ENCODE assay signal across 8 cellular contexts in the genomic region with DNA sequence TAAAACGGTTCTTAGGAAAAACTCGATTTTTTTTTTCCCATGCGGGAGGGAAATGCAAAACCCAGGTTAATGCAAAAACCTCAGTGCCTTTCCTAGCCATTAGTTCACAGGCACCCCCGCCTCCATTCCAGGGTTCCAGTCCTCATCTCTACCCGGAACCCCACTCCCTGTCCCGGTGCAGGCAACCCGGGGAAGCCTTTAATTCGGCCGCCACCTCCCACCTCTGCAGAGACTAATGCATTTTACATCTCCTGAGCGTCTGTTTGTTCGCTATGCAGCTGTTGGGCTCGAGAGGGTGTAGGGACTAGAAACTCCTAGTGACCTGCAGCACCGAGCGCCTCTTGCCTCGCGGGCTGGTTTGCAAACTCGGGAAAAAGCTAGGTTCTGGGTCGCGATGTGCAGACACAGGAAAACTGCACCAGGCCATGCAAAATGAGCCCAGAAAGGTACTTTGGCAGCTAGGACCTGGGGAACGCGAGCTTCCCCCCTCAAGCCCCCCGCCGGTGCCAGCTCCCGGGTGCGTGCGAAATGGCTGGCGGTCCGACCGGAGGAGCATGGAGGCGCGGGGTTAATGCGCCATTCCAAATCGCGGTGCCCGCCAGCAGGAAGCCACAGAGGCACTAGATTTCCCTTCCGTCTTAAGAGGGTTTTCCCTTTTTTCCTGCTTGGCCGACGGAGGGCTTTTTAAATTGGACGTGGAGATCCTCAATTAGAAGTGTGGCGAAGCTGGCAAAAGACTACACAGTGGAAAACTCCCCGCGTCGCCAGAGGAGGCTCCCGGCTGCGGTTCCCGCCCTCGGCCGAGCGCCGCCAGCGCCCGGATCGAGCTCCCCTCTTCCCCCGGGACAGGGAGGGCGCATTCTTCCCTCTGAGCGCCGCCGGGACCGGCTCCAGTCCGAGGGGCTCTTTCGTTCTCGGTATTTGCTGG. TPM values are rescaled to one million over a fixed set of nuclear protein-coding genes. Genes with fewer than 3 reads are reported as not detected.
A peak's percentile ranks its signal among the peaks of the same experiment; 100 is the strongest.
DNase-seq lines count a peak whose midpoint lies in the region; ATAC-seq and TF ChIP-seq lines count a peak whose summit lies in the region.

No MANE protein-coding gene starts in this region.

- peaks cover 9% of the 10 kb centered on the region for H3K4me1 ChIP-seq in RWPE2 (ENCODE audit: insufficient read depth, poor library complexity, severe bottlenecking)
- no peaks in the 10 kb centered on the region for H3K4me1 ChIP-seq in parathyroid adenoma

- peak overlapping the region; percentile 55 for H3K4me2 ChIP-seq in parathyroid adenoma (ENCODE audit: low read length)

- no peak overlapping the region for H3K27ac ChIP-seq in RWPE2 (ENCODE audit: poor library complexity, severe bottlenecking)
- H3K27ac ChIP-seq in parathyroid adenoma, result no peak overlapping the region

- no peak for TF ChIP-seq CTCF in RWPE2 (IDR thresholded peaks at IDR 0.05; ENCODE audit: poor library complexity, severe bottlenecking)
- peak; percentile 7 for TF ChIP-seq CTCF in fibroblast of the aortic adventitia (IDR thresholded peaks at IDR 0.05; ENCODE audit: insufficient read depth, low read length)
- no peak for TF ChIP-seq CTCF in parathyroid adenoma (IDR thresholded peaks at IDR 0.05)

- H3K79me2 ChIP-seq in parathyroid adenoma, result no peaks in the 10 kb centered on the region

- peak overlapping the region; percentile 27 for H3K4me3 ChIP-seq in RWPE2 (ENCODE audit: severe bottlenecking)
- H3K4me3 ChIP-seq in fibroblast of the aortic adventitia (ENCODE audit: low read depth, low read length), result peak overlapping the region; percentile 62
- peak overlapping the region; percentile 20 for H3K4me3 ChIP-seq in parathyroid adenoma (ENCODE audit: low read depth, low read length)

- H3K36me3 ChIP-seq in RWPE2 (ENCODE audit: low read depth) (no peaks in the 10 kb centered on the region), parathyroid adenoma (ENCODE audit: control insufficient read depth, insufficient read depth, low read length) (no peaks in the 10 kb centered on the region)

- DNase-seq in EH (ENCODE audit: low read depth) (peak; percentile 60), RWPE2 (ENCODE audit: low spot score) (no peak), fibroblast of the aortic adventitia (ENCODE audit: low read depth) (peak; percentile 48), cortex of kidney (lab: John Stamatoyannopoulos, UW) (no peak), NCI-H1092 (lab: John Stamatoyannopoulos, UW) (no peak)

- H3K9ac ChIP-seq in parathyroid adenoma, result no peak overlapping the region

- ATAC-seq in RWPE2 (ENCODE audit: low read depth), result peak; percentile 25; the same call in 2 of the 3 replicates
- ATAC-seq in HG03460 (IDR thresholded peaks at IDR 0.05; ENCODE audit: unreplicated experiment), result no peak
- no peak for ATAC-seq in esophagus mucosa

- H3K9me3 ChIP-seq in RWPE2 (ENCODE audit: severe bottlenecking) (no peaks in the 10 kb centered on the region), parathyroid adenoma (ENCODE audit: control insufficient read depth, low read length) (no peaks in the 10 kb centered on the region)

- H3K27me3 ChIP-seq in RWPE2 (ENCODE audit: insufficient read depth, poor library complexity, severe bottlenecking), result peaks cover 72% of the 10 kb centered on the region
- H3K27me3 ChIP-seq in parathyroid adenoma (ENCODE audit: control insufficient read depth, insufficient read depth, low read length), result peaks cover 16% of the 10 kb centered on the region

- H2AFZ ChIP-seq in parathyroid adenoma, result peak overlapping the region; percentile 50

RNA-seq across cellular contexts. Expression of a gene that starts 3.4 kb away (rescaled TPM):
- total RNA-seq in fibroblast of the aortic adventitia (ENCODE audit: low replicate concordance) (0.54 TPM in 1 of 2 replicates, not detected in the other), esophagus mucosa (0.80 TPM)

Comparison
In these comparisons a context has a peak if more than half of its experiments do, and no peak if none do; other contexts are left out.
1. DNase-seq: peak in EH (single experiment) and fibroblast of the aortic adventitia (single experiment); none in RWPE2 (single experiment), cortex of kidney (single experiment) and NCI-H1092 (single experiment).
2. Peak in every context shown above with its lines, with median percentiles within 50 percentile points of each other: H3K4me3 ChIP-seq.